In genomic region chr7:105016083-105017075, GRCh38 we compare ENCODE assay signal across 8 cellular contexts. TPM values are rescaled to one million over a fixed set of nuclear protein-coding genes. Genes with fewer than 3 reads are reported as not detected.
DNase-seq lines count a peak whose midpoint lies in the region; ATAC-seq and TF ChIP-seq lines count a peak whose summit lies in the region.

No MANE protein-coding gene starts in this region.

- H3K27ac ChIP-seq in OCI-LY3 (ENCODE audit: low read length) (peak overlapping the region; percentile 96), endodermal cell (ENCODE audit: low read depth, low read length) (no peak overlapping the region), prostate gland (peak overlapping the region; percentile 97 to 100)

- TF ChIP-seq CTCF in GM06990 (IDR thresholded peaks at IDR 0.05; ENCODE audit: insufficient read depth, low read length, poor library complexity, severe bottlenecking) (no peak), OCI-LY3 (IDR thresholded peaks at IDR 0.05; ENCODE audit: low read depth, low read length) (no peak), endodermal cell (conservative IDR thresholded peaks at IDR 0.05) (no peak), prostate gland (IDR thresholded peaks at IDR 0.05) (no peak)

- peak overlapping the region; percentile 81 for H3K27ac Mint-ChIP-seq in endodermal cell

- H3K36me3 ChIP-seq in GM06990 (ENCODE audit: control insufficient read depth, insufficient read depth, low read length) (no peaks in the 10 kb centered on the region), OCI-LY3 (replicated peaks; ENCODE audit: low read depth, low read length) (peaks cover 16% of the 10 kb centered on the region), endodermal cell (ENCODE audit: control insufficient read depth, insufficient read depth, low read length) (no peaks in the 10 kb centered on the region), prostate gland (no peaks in the 10 kb centered on the region)

- H3K4me1 ChIP-seq in OCI-LY3 (ENCODE audit: low read length) (peaks cover 43% of the 10 kb centered on the region), endodermal cell (ENCODE audit: control insufficient read depth, insufficient read depth, low read length) (no peaks in the 10 kb centered on the region), prostate gland (replicated peaks) (no peaks in the 10 kb centered on the region)

- H3K4me3 ChIP-seq in GM06990 (replicated peaks; ENCODE audit: low read depth, low read length) (peak overlapping the region; percentile 99), OCI-LY3 (ENCODE audit: low read length) (peak overlapping the region; percentile 95), endodermal cell (ENCODE audit: low read length) (peak overlapping the region; percentile 99), prostate gland (peak overlapping the region; percentile 87 to 95)

- H3K36me3 Mint-ChIP-seq in endodermal cell (ENCODE audit: low read depth), result peaks cover 13% of the 10 kb centered on the region

- H3K27me3 ChIP-seq in GM06990 (replicated peaks; ENCODE audit: control insufficient read depth, insufficient read depth, low read length) (no peaks in the 10 kb centered on the region), OCI-LY3 (ENCODE audit: low read depth, low read length) (no peaks in the 10 kb centered on the region), endodermal cell (ENCODE audit: control insufficient read depth, insufficient read depth, low read length, poor library complexity, severe bottlenecking) (no peaks in the 10 kb centered on the region), prostate gland (replicated peaks; ENCODE audit: insufficient read depth) (no peaks in the 10 kb centered on the region)

- WGBS in endodermal cell (ENCODE audit: insufficient coverage in 1 of 2, insufficient read length in 1 of 2), 2 experiments, result 43% methylated on average over 4 of the region's 6 CpGs; no CpG with 5 or more reads in 1 of the 2 experiments
- 12% methylated on average over 6 of the region's 6 CpGs for WGBS in prostate gland

- DNase-seq in GM06990 (ENCODE audit: extremely low read depth, insufficient read length) (no peak), endodermal cell (no peak), prostate gland (ENCODE audit: low spot score) (no peak), SIG-M5 treated with dmso at 0.1 percent for 504 hours (lab: John Stamatoyannopoulos, UW; ENCODE audit: unreplicated experiment) (no peak), NOMO-1 treated with dmso at 0.1 percent for 144 hours (lab: John Stamatoyannopoulos, UW; ENCODE audit: unreplicated experiment) (no peak)

- H3K9me3 Mint-ChIP-seq in endodermal cell, result no peaks in the 10 kb centered on the region

- H3K4me3 Mint-ChIP-seq in endodermal cell, result peak overlapping the region; percentile 100

- peaks cover 56% of the 10 kb centered on the region for H4K20me1 ChIP-seq in OCI-LY3 (ENCODE audit: insufficient read depth, low read length)

- H3K9me3 ChIP-seq in OCI-LY3 (ENCODE audit: insufficient read depth, low read length) (no peaks in the 10 kb centered on the region), endodermal cell (ENCODE audit: control insufficient read depth, low read length) (no peaks in the 10 kb centered on the region), prostate gland (no peaks in the 10 kb centered on the region)

- H3K27me3 Mint-ChIP-seq in endodermal cell (ENCODE audit: insufficient read depth), result peaks cover 2% of the 10 kb centered on the region

- H3K79me2 ChIP-seq in OCI-LY3 (ENCODE audit: low read length), result peaks cover 82% of the 10 kb centered on the region

- peaks cover 32% of the 10 kb centered on the region for H3K4me1 Mint-ChIP-seq in endodermal cell

- H2AFZ ChIP-seq in OCI-LY3 (ENCODE audit: low read depth, low read length), result no peak overlapping the region

- no peak for ATAC-seq in GM21825 (IDR thresholded peaks at IDR 0.05; ENCODE audit: unreplicated experiment)
- ATAC-seq in GM21381 (IDR thresholded peaks at IDR 0.05; ENCODE audit: unreplicated experiment), result no peak

- H3K4me2 ChIP-seq in OCI-LY3 (ENCODE audit: low read length), result peak overlapping the region; percentile 84

- peak overlapping the region; percentile 99 for H3K9ac ChIP-seq in OCI-LY3 (ENCODE audit: low read length)
- peak overlapping the region; percentile 100 for H3K9ac ChIP-seq in endodermal cell (ENCODE audit: extremely low read depth, low read length, poor library complexity, severe bottlenecking)

- no peak for TF ChIP-seq POLR2A in prostate gland (IDR thresholded peaks at IDR 0.05)

- intact Hi-C loops in prostate gland (cut with DNase I), result loop anchor here (10.0 kb wide), 1 partner anchor 88 kb away; no protein-coding TSS in a partner anchor

RNA-seq across cellular contexts. Expression of gene KMT2E, which starts 2.4 kb away (rescaled TPM):
- total RNA-seq in endodermal cell (10 to 100 TPM; 65.7 to 70.4 TPM), prostate gland (100 to 1,000 TPM in 1 of 2 donors, 10 to 100 TPM in 1; 83.7 to 102 TPM)
- polyA plus RNA-seq in endodermal cell (2013, experiment 1 of 2), result 73.3 TPM
- polyA plus RNA-seq in endodermal cell (2013, experiment 2 of 2), result 71.3 TPM
